Comparison of ENCODE assay signal across 8 cellular contexts in the genomic region with DNA sequence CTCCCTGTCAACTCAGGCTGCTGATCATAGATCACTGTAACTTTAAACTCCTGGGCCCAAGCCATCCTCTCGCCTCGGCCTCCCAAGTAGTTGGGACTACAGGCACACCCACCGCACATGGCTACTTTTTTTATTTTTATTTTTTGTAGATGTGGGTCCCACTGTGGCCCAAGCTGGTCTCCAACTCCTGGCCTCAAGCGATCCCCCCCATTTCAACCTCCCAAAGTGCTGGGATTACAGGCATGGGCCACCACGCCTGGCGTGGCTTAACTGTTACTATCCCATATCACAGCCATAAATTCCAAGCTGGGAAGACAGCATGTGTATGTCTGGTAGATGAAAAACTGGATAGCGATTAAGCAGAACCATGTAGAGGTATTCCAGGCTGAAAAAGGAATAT. TPM values are rescaled to one million over a fixed set of nuclear protein-coding genes. Genes with fewer than 3 reads are reported as not detected.
A peak's percentile ranks its signal among the peaks of the same experiment; 100 is the strongest.
DNase-seq lines count a peak whose midpoint lies in the region; ATAC-seq, FAIRE-seq and TF ChIP-seq lines count a peak whose summit lies in the region.

No MANE protein-coding gene starts in this region.

- ATAC-seq in GM23338 (no peak), HG02970 (IDR thresholded peaks at IDR 0.05; ENCODE audit: low FRiP score, unreplicated experiment) (no peak), HG02973 (IDR thresholded peaks at IDR 0.05; ENCODE audit: unreplicated experiment) (no peak)

- peak overlapping the region; percentile 91 for H3K4me3 Mint-ChIP-seq in GM23338

- peaks cover 20% of the 10 kb centered on the region for H3K4me1 ChIP-seq in GM23338 (ENCODE audit: insufficient read depth)
- peaks cover 19% of the 10 kb centered on the region for H3K4me1 ChIP-seq in skeletal muscle satellite cell (ENCODE audit: control insufficient read depth, insufficient read depth, low read length)
- H3K4me1 ChIP-seq in small intestine (ENCODE audit: control insufficient read depth in 2 of 2, insufficient read depth in 1 of 2, low read depth in 1 of 2, low read length in 1 of 2), result no peaks in the 10 kb centered on the region

- FAIRE-seq in small intestine (lab: Jason Lieb, UNC), result no peak

- H3K4me1 Mint-ChIP-seq in GM23338, result peaks cover 29% of the 10 kb centered on the region

- no peaks in the 10 kb centered on the region for H3K9me3 ChIP-seq in skeletal muscle satellite cell (replicated peaks; ENCODE audit: low read length)
- H3K9me3 ChIP-seq in small intestine (ENCODE audit: control insufficient read depth, low read depth), result no peaks in the 10 kb centered on the region

- 0 out of 2 replicates have a peak, but pooled peaks cover 14% of the 10 kb centered on the region for H3F3A ChIP-seq in GM23338 (replicated peaks; ENCODE audit: low read depth)

- 46 to 60% (median 51%) methylated on average over 7 of the region's 7 CpGs for WGBS in small intestine, 3 donors

- TF ChIP-seq CTCF in GM23338 (conservative IDR thresholded peaks at IDR 0.05; ENCODE audit: low read depth in 2 of 2), result no peak
- no peak for TF ChIP-seq CTCF in WI38 (IDR thresholded peaks at IDR 0.05; ENCODE audit: low read depth, low read length)
- TF ChIP-seq CTCF in fibroblast of villous mesenchyme (IDR thresholded peaks at IDR 0.05; ENCODE audit: insufficient read depth, low read depth, low read length), result no peak

- no peak overlapping the region for H2AFZ ChIP-seq in GM23338

- peaks cover 27% of the 10 kb centered on the region for H4K20me1 ChIP-seq in GM23338 (replicated peaks; ENCODE audit: insufficient read depth)

- H3K79me2 ChIP-seq in GM23338 (replicated peaks; ENCODE audit: insufficient read depth), result peaks cover 58% of the 10 kb centered on the region

- no peaks in the 10 kb centered on the region for H3K9me3 Mint-ChIP-seq in GM23338

- H3K4me3 ChIP-seq in GM23338, result peak overlapping the region; percentile 99
- peak overlapping the region; percentile 97 for H3K4me3 ChIP-seq in WI38 (ENCODE audit: low read depth, low read length)
- peak overlapping the region; percentile 99 for H3K4me3 ChIP-seq in fibroblast of villous mesenchyme (ENCODE audit: low read depth, low read length)
- peak overlapping the region; percentile 90 for H3K4me3 ChIP-seq in skeletal muscle satellite cell (ENCODE audit: low read length)
- H3K4me3 ChIP-seq in small intestine (ENCODE audit: low read depth in 1 of 2, low read length in 2 of 2), result peak overlapping the region in 1 of 2 donors; percentile 84

- H3K36me3 ChIP-seq in GM23338 (ENCODE audit: insufficient read depth) (0 out of 2 replicates have a peak, but pooled peaks cover 6% of the 10 kb centered on the region), skeletal muscle satellite cell (ENCODE audit: insufficient read depth, low read length) (peaks cover 15% of the 10 kb centered on the region), small intestine (ENCODE audit: control insufficient read depth in 2 of 2, insufficient read depth in 2 of 2, low read length in 2 of 2) (peaks cover 0 to 2% of the 10 kb centered on the region in 2 donors)

- no peaks in the 10 kb centered on the region for H3K9me2 ChIP-seq in GM23338 (ENCODE audit: insufficient read depth)

- H3K27ac ChIP-seq in GM23338 (ENCODE audit: low read depth), result no peak overlapping the region
- H3K27ac ChIP-seq in small intestine (ENCODE audit: low read depth in 1 of 2, low read length in 1 of 2), result no peak overlapping the region

- H3K4me2 ChIP-seq in GM23338 (peak overlapping the region; percentile 95), skeletal muscle satellite cell (ENCODE audit: low read length) (peak overlapping the region; percentile 94)

- peaks cover 22% of the 10 kb centered on the region; the same call in 2 of the 3 replicates for H3K36me3 Mint-ChIP-seq in GM23338 (ENCODE audit: low read depth)

- peak overlapping the region; percentile 89 for H3K9ac ChIP-seq in skeletal muscle satellite cell (ENCODE audit: low read depth, low read length)

- peaks cover 8% of the 10 kb centered on the region for H3K27me3 Mint-ChIP-seq in GM23338 (ENCODE audit: insufficient read depth, low read depth, poor library complexity)

- DNase-seq in GM23338 (ENCODE audit: low spot score) (no peak), fibroblast of villous mesenchyme (ENCODE audit: low read depth) (peak; percentile 23), small intestine (no peak), NCI-H774 (lab: John Stamatoyannopoulos, UW) (no peak)

- H3K27ac Mint-ChIP-seq in GM23338, result peak overlapping the region; percentile 81; the same call in 1 of the 2 replicates

- H3K27me3 ChIP-seq in GM23338 (ENCODE audit: insufficient read depth), result peaks cover 3% of the 10 kb centered on the region; the same call in 1 of the 2 replicates
- H3K27me3 ChIP-seq in skeletal muscle satellite cell (ENCODE audit: control insufficient read depth, insufficient read depth, low read length), result no peaks in the 10 kb centered on the region
- H3K27me3 ChIP-seq in small intestine (ENCODE audit: control insufficient read depth in 2 of 2, insufficient read depth in 2 of 2, low read length in 2 of 2), result no peaks in the 10 kb centered on the region

TF ChIP-seq in GM23338, 12 proteins besides CTCF, POLR2A, EP300 and RAD21 (continues in another document):
- TF ChIP-seq ZNF331 (CRISPR knock-in tag; IDR thresholded peaks at IDR 0.05; ENCODE audit: low read depth) (no peak), JUNB (IDR thresholded peaks at IDR 0.05; ENCODE audit: unreplicated experiment) (no peak), ZNF114 (CRISPR knock-in tag; IDR thresholded peaks at IDR 0.05) (no peak), POLR2AphosphoS5 (IDR thresholded peaks at IDR 0.05; ENCODE audit: low read depth) (no peak), EZH2phosphoT487 (IDR thresholded peaks at IDR 0.05; ENCODE audit: unreplicated experiment) (no peak), NANOG (IDR thresholded peaks at IDR 0.05; ENCODE audit: borderline replicate concordance) (no peak)
- TF ChIP-seq, protein P1, sequence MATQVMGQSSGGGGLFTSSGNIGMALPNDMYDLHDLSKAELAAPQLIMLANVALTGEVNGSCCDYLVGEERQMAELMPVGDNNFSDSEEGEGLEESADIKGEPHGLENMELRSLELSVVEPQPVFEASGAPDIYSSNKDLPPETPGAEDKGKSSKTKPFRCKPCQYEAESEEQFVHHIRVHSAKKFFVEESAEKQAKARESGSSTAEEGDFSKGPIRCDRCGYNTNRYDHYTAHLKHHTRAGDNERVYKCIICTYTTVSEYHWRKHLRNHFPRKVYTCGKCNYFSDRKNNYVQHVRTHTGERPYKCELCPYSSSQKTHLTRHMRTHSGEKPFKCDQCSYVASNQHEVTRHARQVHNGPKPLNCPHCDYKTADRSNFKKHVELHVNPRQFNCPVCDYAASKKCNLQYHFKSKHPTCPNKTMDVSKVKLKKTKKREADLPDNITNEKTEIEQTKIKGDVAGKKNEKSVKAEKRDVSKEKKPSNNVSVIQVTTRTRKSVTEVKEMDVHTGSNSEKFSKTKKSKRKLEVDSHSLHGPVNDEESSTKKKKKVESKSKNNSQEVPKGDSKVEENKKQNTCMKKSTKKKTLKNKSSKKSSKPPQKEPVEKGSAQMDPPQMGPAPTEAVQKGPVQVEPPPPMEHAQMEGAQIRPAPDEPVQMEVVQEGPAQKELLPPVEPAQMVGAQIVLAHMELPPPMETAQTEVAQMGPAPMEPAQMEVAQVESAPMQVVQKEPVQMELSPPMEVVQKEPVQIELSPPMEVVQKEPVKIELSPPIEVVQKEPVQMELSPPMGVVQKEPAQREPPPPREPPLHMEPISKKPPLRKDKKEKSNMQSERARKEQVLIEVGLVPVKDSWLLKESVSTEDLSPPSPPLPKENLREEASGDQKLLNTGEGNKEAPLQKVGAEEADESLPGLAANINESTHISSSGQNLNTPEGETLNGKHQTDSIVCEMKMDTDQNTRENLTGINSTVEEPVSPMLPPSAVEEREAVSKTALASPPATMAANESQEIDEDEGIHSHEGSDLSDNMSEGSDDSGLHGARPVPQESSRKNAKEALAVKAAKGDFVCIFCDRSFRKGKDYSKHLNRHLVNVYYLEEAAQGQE (IDR thresholded peaks at IDR 0.05; ENCODE audit: unreplicated experiment), result no peak
- TF ChIP-seq, protein P2, sequence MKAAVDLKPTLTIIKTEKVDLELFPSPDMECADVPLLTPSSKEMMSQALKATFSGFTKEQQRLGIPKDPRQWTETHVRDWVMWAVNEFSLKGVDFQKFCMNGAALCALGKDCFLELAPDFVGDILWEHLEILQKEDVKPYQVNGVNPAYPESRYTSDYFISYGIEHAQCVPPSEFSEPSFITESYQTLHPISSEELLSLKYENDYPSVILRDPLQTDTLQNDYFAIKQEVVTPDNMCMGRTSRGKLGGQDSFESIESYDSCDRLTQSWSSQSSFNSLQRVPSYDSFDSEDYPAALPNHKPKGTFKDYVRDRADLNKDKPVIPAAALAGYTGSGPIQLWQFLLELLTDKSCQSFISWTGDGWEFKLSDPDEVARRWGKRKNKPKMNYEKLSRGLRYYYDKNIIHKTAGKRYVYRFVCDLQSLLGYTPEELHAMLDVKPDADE (IDR thresholded peaks at IDR 0.05), result no peak

RNA-seq across cellular contexts. Expression of a gene that starts 1.0 kb away (rescaled TPM):
- total RNA-seq in GM23338 (2014; rRNA removed; shearing (Covaris generic)), result 74.6 and 90.0 TPM in 2 replicates
- 59.2 and 59.3 TPM in 2 replicates for polyA plus RNA-seq in GM23338 (2016; fragmentation: Nextera tagmentation; extraction: Ambion mirVana)
- total RNA-seq in fibroblast of villous mesenchyme, result 49.0 and 53.5 TPM in 2 replicates
- total RNA-seq in skeletal muscle satellite cell (2012; rRNA removed), result 35.7 and 49.6 TPM in 2 replicates
- 10 to 100 TPM; 39.0 to 56.2 (median 42.9) TPM for polyA plus RNA-seq in small intestine

RNA-seq across cellular contexts. Expression of a gene that starts 1.2 kb away (rescaled TPM):
- total RNA-seq in GM23338 (2014; rRNA removed; shearing (Covaris generic)), result 30.6 and 34.6 TPM in 2 replicates
- polyA plus RNA-seq in GM23338 (2016; fragmentation: Nextera tagmentation; extraction: Ambion mirVana), result 18.6 and 20.4 TPM in 2 replicates
- 4.7 and 8.4 TPM in 2 replicates for total RNA-seq in fibroblast of villous mesenchyme
- 5.7 and 6.8 TPM in 2 replicates for total RNA-seq in skeletal muscle satellite cell (2012; rRNA removed)
- 1 to 10 TPM; 3.4 to 5.4 (median 4.3) TPM for polyA plus RNA-seq in small intestine

RNA-seq across cellular contexts. Expression of a gene that starts 15.6 kb away (rescaled TPM):
- total RNA-seq in GM23338 (2014; rRNA removed; shearing (Covaris generic)), result 28.7 and 46.6 TPM in 2 replicates
- polyA plus RNA-seq in GM23338 (2016; fragmentation: Nextera tagmentation; extraction: Ambion mirVana), result 17.9 and 24.7 TPM in 2 replicates
- 24.2 and 25.8 TPM in 2 replicates for total RNA-seq in fibroblast of villous mesenchyme
- total RNA-seq in skeletal muscle satellite cell (2012; rRNA removed), result 14.2 and 15.7 TPM in 2 replicates
- 10 to 100 TPM in 2 of 3 donors, 1 to 10 TPM in 1; 8.3 to 14.8 (median 12.4) TPM for polyA plus RNA-seq in small intestine

RNA-seq across cellular contexts. Expression of a gene that starts 16.8 kb away (rescaled TPM):
- 97.0 and 104 TPM in 2 replicates for total RNA-seq in GM23338 (2014; rRNA removed; shearing (Covaris generic))
- 42.9 and 43.5 TPM in 2 replicates for polyA plus RNA-seq in GM23338 (2016; fragmentation: Nextera tagmentation; extraction: Ambion mirVana)
- 22.9 and 26.8 TPM in 2 replicates for total RNA-seq in fibroblast of villous mesenchyme
- total RNA-seq in skeletal muscle satellite cell (2012; rRNA removed), result 22.9 and 25.9 TPM in 2 replicates
- polyA plus RNA-seq in small intestine, result 10 to 100 TPM; 58.4 to 97.3 (median 87.8) TPM

RNA-seq across cellular contexts. Expression of a gene that starts 46.4 kb away (rescaled TPM):
- total RNA-seq in GM23338 (2014; rRNA removed; shearing (Covaris generic)), result 32.8 and 33.2 TPM in 2 replicates
- polyA plus RNA-seq in GM23338 (2016; fragmentation: Nextera tagmentation; extraction: Ambion mirVana) (18.4 and 21.5 TPM in 2 replicates), small intestine (1 to 10 TPM in 2 of 3 donors, under 1 TPM in 1; 0.45 to 7.7 (median 1.6) TPM)
- 5.6 and 7.7 TPM in 2 replicates for total RNA-seq in fibroblast of villous mesenchyme
- 1.5 and 2.0 TPM in 2 replicates for total RNA-seq in skeletal muscle satellite cell (2012; rRNA removed)
